Comparison of ENCODE assay signal across 8 cellular contexts in the genomic region with DNA sequence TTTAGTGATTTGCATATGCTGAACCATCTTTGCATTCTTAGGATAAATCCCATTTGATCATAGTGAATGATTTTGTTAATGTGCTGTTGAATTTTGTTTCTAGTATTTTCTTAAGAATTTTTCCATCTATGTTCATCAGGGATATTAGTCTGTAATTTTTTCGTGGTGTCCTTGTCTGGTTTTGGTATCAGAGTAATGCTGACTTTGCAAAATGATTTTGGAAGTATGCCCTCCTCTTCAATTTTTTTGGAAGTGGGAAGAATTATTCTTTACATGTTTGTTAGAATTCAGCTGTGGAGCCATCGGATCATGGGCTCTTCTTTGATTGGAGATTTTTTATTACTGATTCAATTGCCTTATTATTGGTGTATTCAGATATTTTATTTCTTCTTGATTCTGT. TPM values are rescaled to one million over a fixed set of nuclear protein-coding genes. Genes with fewer than 3 reads are reported as not detected.
"Had no signal": no experiment of that assay in that cellular context is flagged by ENCODE, and none has a peak within 500 bp of the region (broad histone marks: within the 10 kb centered on the region; RNA-seq: fewer than 3 reads in every experiment).

No MANE protein-coding gene starts in this region.

- H2AFZ ChIP-seq: GM23248 had no signal

- H3K27ac Mint-ChIP-seq: H9 had no signal

- H3K4me3 Mint-ChIP-seq: H9 had no signal

- H3K9ac ChIP-seq: GM23248 had no signal

- H3K4me1 Mint-ChIP-seq: H9 had no signal

- H3K4me3 ChIP-seq: GM23248 had no signal

- FAIRE-seq: H54, HTR-8/SVneo had no signal

- H3K27ac ChIP-seq: GM23248 had no signal

- DNase-seq: GM23248, GOT3, H9, HCEC 1CT, KBM-7 had no signal

RNA-seq across cellular contexts. Expression of a gene that starts 54.0 kb away (rescaled TPM):
- total RNA-seq: HT-29 had no signal
